2 cellular contexts compared by ENCODE assay signal in the genomic region with DNA sequence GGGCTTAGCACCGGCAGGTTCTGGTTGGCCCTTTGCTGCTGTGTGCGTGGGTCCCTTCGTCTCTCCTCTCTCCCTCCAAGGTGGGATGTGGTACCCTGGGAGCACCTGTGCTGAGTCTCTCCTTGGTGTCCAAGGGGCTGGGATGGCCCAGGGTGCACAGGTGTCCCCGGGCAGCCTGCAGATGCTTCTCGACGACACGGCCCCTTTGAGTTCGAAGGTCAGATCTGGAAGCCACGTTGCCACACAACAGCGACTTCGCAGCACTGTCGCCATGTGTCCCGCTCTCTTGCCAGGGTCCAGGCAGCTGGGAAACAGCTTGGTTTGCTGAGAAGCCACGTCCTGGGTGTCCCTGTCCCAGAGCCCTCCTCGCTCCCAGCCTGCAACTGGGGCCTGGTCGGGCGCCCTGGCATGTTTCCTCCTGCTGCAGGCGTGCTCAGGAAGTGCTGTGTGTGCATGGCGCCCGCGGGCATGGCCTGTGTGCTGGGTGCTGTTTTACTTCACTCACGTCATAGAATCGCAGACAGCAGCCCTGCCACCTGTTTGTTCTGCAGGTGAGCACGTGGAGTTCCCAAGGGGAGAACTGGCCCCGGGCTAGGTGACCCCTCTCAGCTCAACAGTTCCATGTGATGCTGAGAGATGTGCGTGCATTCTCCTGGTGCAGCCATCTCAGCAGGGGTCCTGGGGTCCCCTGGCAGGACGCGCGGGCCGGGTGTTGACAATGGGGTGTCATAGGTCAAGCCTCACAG.
TF ChIP-seq lines count a peak whose summit lies in the region.

No MANE protein-coding gene starts in this region.

TF ChIP-seq in SK-N-SH, 30 proteins besides CTCF, POLR2A, EP300 and RAD21 (continued from another document):
- no peak for TF ChIP-seq ZBTB33 (IDR thresholded peaks at IDR 0.05; ENCODE audit: borderline replicate concordance, low read depth)
TF ChIP-seq in SK-N-SH: peak in this region for 1.

TF ChIP-seq in SK-N-SH treated with all-trans-retinoic acid at 6 μM for 48 hours, 23 proteins besides CTCF, POLR2A, EP300 and RAD21 (continued from another document):
- TF ChIP-seq CSDC2 (CRISPR knock-in tag; IDR thresholded peaks at IDR 0.05) (no peak), ZNF565 (CRISPR knock-in tag; conservative IDR thresholded peaks at IDR 0.05; ENCODE audit: low read depth) (no peak), ZC3H10 (CRISPR knock-in tag; IDR thresholded peaks at IDR 0.05) (no peak), RARB (CRISPR knock-in tag; IDR thresholded peaks at IDR 0.05) (no peak), CREB5 (CRISPR knock-in tag; IDR thresholded peaks at IDR 0.05; ENCODE audit: low read depth) (no peak)
